ENCODE assay signal across 8 cellular contexts in the genomic region with DNA sequence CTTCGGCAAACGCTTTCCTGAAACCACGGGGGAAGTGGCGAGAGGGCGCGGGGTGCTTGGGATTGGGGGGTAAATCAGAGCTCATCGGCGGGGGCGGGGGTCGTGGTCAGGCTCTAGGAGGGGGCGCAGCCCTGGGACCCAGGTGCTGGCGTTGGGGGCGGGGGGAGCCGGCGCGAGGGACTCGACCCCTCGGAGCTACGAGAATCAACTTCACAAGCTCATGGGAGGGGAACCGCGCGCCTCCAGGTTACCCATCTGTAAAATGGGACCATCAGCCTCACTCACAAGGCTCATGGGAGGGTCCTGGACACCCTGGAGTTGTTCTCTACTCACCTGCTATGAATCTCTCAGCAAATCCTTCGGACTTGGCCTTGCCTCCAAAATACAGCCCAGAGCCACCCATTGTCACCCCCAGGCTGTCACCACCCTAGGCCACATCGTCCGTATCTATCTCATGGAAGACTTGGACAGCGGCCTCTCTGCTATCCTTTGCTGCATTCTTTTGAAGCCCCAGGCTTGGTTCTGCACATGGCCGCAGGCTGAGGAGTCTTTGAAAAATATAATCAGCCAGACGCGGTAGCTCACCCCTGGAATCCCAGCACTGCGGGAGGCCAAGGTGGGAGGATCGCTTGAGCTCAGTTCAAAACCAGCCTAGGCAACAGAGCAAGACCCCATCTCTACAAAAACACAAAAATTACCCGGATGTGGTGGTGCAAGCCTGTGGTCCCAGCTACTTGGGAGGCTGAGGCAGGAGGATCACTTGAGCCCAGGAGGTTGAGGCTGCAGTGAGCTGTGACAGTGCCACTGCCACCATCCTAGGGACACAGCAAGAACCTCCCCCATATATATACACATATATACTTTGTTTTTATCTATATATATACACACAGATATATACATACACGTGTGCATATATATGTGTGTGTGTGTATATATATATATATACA. TPM values are rescaled to one million over a fixed set of nuclear protein-coding genes. Genes with fewer than 3 reads are reported as not detected.
DNase-seq lines count a peak whose midpoint lies in the region; ATAC-seq and TF ChIP-seq lines count a peak whose summit lies in the region.

No MANE protein-coding gene starts in this region.

- H4K8ac ChIP-seq in mesendoderm (ENCODE audit: low read depth, low read length): no peak overlapping the region

- H2AK5ac ChIP-seq in mesendoderm (ENCODE audit: low read length): no peak overlapping the region

- H3K4me1 Mint-ChIP-seq in activated naive CD4-positive, alpha-beta T cell treated with anti-CD3 and anti-CD28 coated beads, Interleukin-2, amount 50 U/mL, for 24 hours: peaks cover 56% of the 10 kb centered on the region
- H3K4me1 Mint-ChIP-seq in MCF 10A (ENCODE audit: insufficient read depth, unreplicated experiment): peaks cover 27% of the 10 kb centered on the region

- no peaks in the 10 kb centered on the region for H3K27me3 Mint-ChIP-seq in activated naive CD4-positive, alpha-beta T cell treated with anti-CD3 and anti-CD28 coated beads, Interleukin-2, amount 50 U/mL, for 24 hours
- no peaks in the 10 kb centered on the region for H3K27me3 Mint-ChIP-seq in MCF 10A (ENCODE audit: insufficient read depth, unreplicated experiment)

- peak overlapping the region; percentile 98 for H3K4me3 Mint-ChIP-seq in activated naive CD4-positive, alpha-beta T cell treated with anti-CD3 and anti-CD28 coated beads, Interleukin-2, amount 50 U/mL, for 24 hours
- peak overlapping the region; percentile 89 for H3K4me3 Mint-ChIP-seq in MCF 10A (ENCODE audit: unreplicated experiment)

- POLR2A ChIA-PET in MCF 10A (lab: Yijun Ruan, JAX): interaction anchor here (0.6 to 3.5 kb wide), 9 partner anchors 8 to 260 kb away, joined by 3 to 18 read pairs (median 7); partner anchors contain the start of genes NDUFA11 and VMAC

- no peak for DNase-seq in activated naive CD4-positive, alpha-beta T cell treated with anti-CD3 and anti-CD28 coated beads, Interleukin-2, amount 50 U/mL, for 16 hours
- DNase-seq in MCF 10A (ENCODE audit: unreplicated experiment) (no peak), mesendoderm (no peak), upper lobe of right lung (no peak), SIG-M5 (lab: John Stamatoyannopoulos, UW) (no peak), ecto neural progenitor cell (ENCODE audit: low spot score) (no peak), SHP77 (lab: John Stamatoyannopoulos, UW) (no peak)

- TF ChIP-seq CTCF in MCF 10A (IDR thresholded peaks at IDR 0.05; ENCODE audit: unreplicated experiment): no peak
- TF ChIP-seq CTCF in upper lobe of right lung (IDR thresholded peaks at IDR 0.05): no peak

- H2BK15ac ChIP-seq in mesendoderm (replicated peaks; ENCODE audit: low read depth): no peak overlapping the region

- CTCF ChIA-PET in MCF 10A (lab: Yijun Ruan, JAX): interaction anchor here (0.5 to 3.4 kb wide), 5 partner anchors 10 to 138 kb away, joined by 3 to 18 read pairs (median 4); no protein-coding TSS in a partner anchor

- peaks cover 38% of the 10 kb centered on the region for H3K79me2 ChIP-seq in mesendoderm (ENCODE audit: control insufficient read depth, insufficient read depth, low read length)

- H3K4me2 ChIP-seq in mesendoderm (ENCODE audit: low read length): peak overlapping the region; percentile 52

- ATAC-seq in upper lobe of right lung: no peak

- peak overlapping the region; percentile 69 for H3K18ac ChIP-seq in mesendoderm (ENCODE audit: low read length)

- H3K9me3 Mint-ChIP-seq in activated naive CD4-positive, alpha-beta T cell treated with anti-CD3 and anti-CD28 coated beads, Interleukin-2, amount 50 U/mL, for 24 hours: no peaks in the 10 kb centered on the region
- H3K9me3 Mint-ChIP-seq in MCF 10A (ENCODE audit: unreplicated experiment): no peaks in the 10 kb centered on the region

- intact Hi-C loops in MCF 10A (cut with micrococcal nuclease) (no loop called here), upper lobe of right lung (cut with DNase I) (no loop called here)

- no peak overlapping the region for H2BK120ac ChIP-seq in mesendoderm (ENCODE audit: low read depth, low read length)

- no peaks in the 10 kb centered on the region for H3K9me3 ChIP-seq in upper lobe of right lung

- peaks cover 28% of the 10 kb centered on the region for H3K79me1 ChIP-seq in mesendoderm (ENCODE audit: low read length)

- H4K5ac ChIP-seq in mesendoderm (ENCODE audit: low read length): no peak overlapping the region

- peaks cover 3% of the 10 kb centered on the region for H3K4me1 ChIP-seq in mesendoderm (ENCODE audit: control insufficient read depth, low read depth, low read length)
- peaks cover 33% of the 10 kb centered on the region for H3K4me1 ChIP-seq in upper lobe of right lung

- H2BK5ac ChIP-seq in mesendoderm (ENCODE audit: low read length): no peak overlapping the region

- peak overlapping the region; percentile 96 for H3K27ac Mint-ChIP-seq in activated naive CD4-positive, alpha-beta T cell treated with anti-CD3 and anti-CD28 coated beads, Interleukin-2, amount 50 U/mL, for 24 hours
- peak overlapping the region; percentile 96 for H3K27ac Mint-ChIP-seq in MCF 10A (ENCODE audit: low read depth, unreplicated experiment)

- H3K27me3 ChIP-seq in mesendoderm (ENCODE audit: insufficient read depth, low read length, poor library complexity): no peaks in the 10 kb centered on the region
- no peaks in the 10 kb centered on the region for H3K27me3 ChIP-seq in upper lobe of right lung

- H3K23ac ChIP-seq in mesendoderm (ENCODE audit: low read length): no peak overlapping the region

- no CpG with 5 or more reads among the region's 33 CpGs for WGBS in mesendoderm (ENCODE audit: extremely low coverage, insufficient coverage, low lambda C conversion rate)

- BruUV-seq in MCF 10A (replicated peaks; lab: Mats Ljungman, UMichigan): TSS peak; percentile 77

- H3K4me3 ChIP-seq in mesendoderm (ENCODE audit: low read length) (peak overlapping the region; percentile 53), upper lobe of right lung (peak overlapping the region; percentile 99)

- H3K4ac ChIP-seq in mesendoderm (ENCODE audit: low read depth, low read length): peak overlapping the region; percentile 91

- peak overlapping the region; percentile 82 for H3K9ac ChIP-seq in mesendoderm (ENCODE audit: low read length)

- peak overlapping the region; percentile 5 for H3K27ac ChIP-seq in mesendoderm (ENCODE audit: low read depth, low read length)
- peak overlapping the region; percentile 84 for H3K27ac ChIP-seq in upper lobe of right lung

- peak overlapping the region; percentile 95 for H3K56ac ChIP-seq in mesendoderm (ENCODE audit: low read length)

- H3K36me3 ChIP-seq in mesendoderm (ENCODE audit: control insufficient read depth, insufficient read depth, low read length) (no peaks in the 10 kb centered on the region), upper lobe of right lung (peaks cover 15% of the 10 kb centered on the region)

- peaks cover 4% of the 10 kb centered on the region for H3K36me3 Mint-ChIP-seq in activated naive CD4-positive, alpha-beta T cell treated with anti-CD3 and anti-CD28 coated beads, Interleukin-2, amount 50 U/mL, for 24 hours
- peaks cover 7% of the 10 kb centered on the region for H3K36me3 Mint-ChIP-seq in MCF 10A (ENCODE audit: insufficient read depth, unreplicated experiment)

RNA-seq across cellular contexts. Expression of gene RANBP3, which starts 0.9 kb away (rescaled TPM):
- total RNA-seq in MCF 10A (2022) (57.9 and 59.5 TPM in 2 replicates), upper lobe of right lung (65.5 TPM)
- 109 TPM for polyA plus RNA-seq in mesendoderm (2013, experiment 1 of 2)
- polyA plus RNA-seq in mesendoderm (2013, experiment 2 of 2): 113 TPM
